Comparison of ENCODE assay signal across 22 cellular contexts in genomic region chr11:69243496-69244200, GRCh38. TPM values are rescaled to one million over a fixed set of nuclear protein-coding genes. Genes with fewer than 3 reads are reported as not detected.
A peak's percentile ranks its signal among the peaks of the same experiment; 100 is the strongest.
DNase-seq lines count a peak whose midpoint lies in the region; ATAC-seq and TF ChIP-seq lines count a peak whose summit lies in the region.
"Had no signal": no experiment of that assay in that cellular context is flagged by ENCODE, and none has a peak within 500 bp of the region (broad histone marks: within the 10 kb centered on the region; RNA-seq: fewer than 3 reads in every experiment).

No MANE protein-coding gene starts in this region.

- no peak for TF ChIP-seq EP300 in sigmoid colon (IDR thresholded peaks at IDR 0.05)

- intact Hi-C loops in cardiac septum (cut with DNase I) = loop anchor here (10.0 kb wide), 1 partner anchor 129 kb away; no protein-coding TSS in a partner anchor
- intact Hi-C loops in Right ventricle myocardium inferior (cut with DNase I) = no loop called here
- intact Hi-C loops in sigmoid colon (cut with DNase I) = no loop called here
- intact Hi-C loops in left lung (cut with DNase I) = no loop called here

- H3K4me1 ChIP-seq in sigmoid colon (no peaks in the 10 kb centered on the region), left lung (peaks cover 0 to 6% of the 10 kb centered on the region in 2 donors)
- H3K4me1 ChIP-seq: A549 had no signal

- DNase-seq in cardiac septum (ENCODE audit: low spot score) (peak; percentile 56), Right ventricle myocardium inferior (ENCODE audit: missing footprints) (no peak), ecto neural progenitor cell (ENCODE audit: low spot score) (peak; percentile 19), sigmoid colon (peak; percentile 35), left lung (no peak)
- no peak for DNase-seq in activated CD4-positive, alpha-beta T cell treated with anti-CD3 and anti-CD28 coated beads for 1 hour
- DNase-seq: EL, GF-D8, MM.1S, NCI-H1048, NCI-H1417 treated with DMSO at 0.1 percent for 48 hours, NCI-H187, NCI-H446, NCI-H69, PC-9, RPMI8226, SHP77 treated with DMSO at 0.1 percent for 48 hours had no signal

- no peak for TF ChIP-seq POLR2A in sigmoid colon (IDR thresholded peaks at IDR 0.05)

- H3K4me3 ChIP-seq in sigmoid colon (no peak overlapping the region), left lung (no peak overlapping the region)
- H3K4me3 ChIP-seq: A549, K562, PC-9 had no signal

- no peaks in the 10 kb centered on the region for H3K27me3 ChIP-seq in sigmoid colon
- H3K27me3 ChIP-seq in left lung = no peaks in the 10 kb centered on the region

- H3K9me3 ChIP-seq in sigmoid colon (no peaks in the 10 kb centered on the region), left lung (no peaks in the 10 kb centered on the region)
- H3K9me3 ChIP-seq: A549 had no signal

- H3K36me3 ChIP-seq in sigmoid colon (no peaks in the 10 kb centered on the region), left lung (no peaks in the 10 kb centered on the region)

- no peak overlapping the region for H3K27ac ChIP-seq in sigmoid colon
- no peak overlapping the region for H3K27ac ChIP-seq in left lung
- H3K27ac ChIP-seq: A549, PC-9 had no signal

- no peak for TF ChIP-seq CTCF in sigmoid colon (IDR thresholded peaks at IDR 0.05)
- TF ChIP-seq CTCF in left lung (IDR thresholded peaks at IDR 0.05) = no peak

- WGBS in sigmoid colon, 2 donors = 89 to 94% methylated on average over 1 of the region's 1 CpG

- ATAC-seq in Right ventricle myocardium inferior (no peak), left lung (no peak)
- no peak for ATAC-seq in activated CD4-positive, CD25-positive, alpha-beta regulatory T cell treated with anti-CD3 and anti-CD28 coated beads, Interleukin-2, amount 50 U/mL, for 24 hours
- ATAC-seq: A549, K562 had no signal

RNA-seq across cellular contexts. Expression of gene MYEOV, which starts 50.3 kb away (rescaled TPM):
- total RNA-seq in cardiac septum (not detected), Right ventricle myocardium inferior (not detected), sigmoid colon (not detected), left lung (under 1 TPM; 0.47 to 0.85 TPM)
- polyA plus RNA-seq in sigmoid colon = 10 to 100 TPM in 2 of 3 donors, 1 to 10 TPM in 1; 1.2 to 11.1 (median 10.1) TPM
- total RNA-seq: B cell had no signal
- polyA plus RNA-seq: CD14-positive monocyte had no signal

Comparison
In these comparisons a context has a peak if more than half of its experiments do, and no peak if none do; other contexts are left out.
1. DNase-seq: peak in cardiac septum (single experiment), ecto neural progenitor cell (single experiment) and sigmoid colon (single experiment); none in Right ventricle myocardium inferior (single experiment), activated CD4-positive, alpha-beta T cell treated with anti-CD3 and anti-CD28 coated beads for 1 hour (single experiment) and left lung (0 of 2).